In the genomic region with DNA sequence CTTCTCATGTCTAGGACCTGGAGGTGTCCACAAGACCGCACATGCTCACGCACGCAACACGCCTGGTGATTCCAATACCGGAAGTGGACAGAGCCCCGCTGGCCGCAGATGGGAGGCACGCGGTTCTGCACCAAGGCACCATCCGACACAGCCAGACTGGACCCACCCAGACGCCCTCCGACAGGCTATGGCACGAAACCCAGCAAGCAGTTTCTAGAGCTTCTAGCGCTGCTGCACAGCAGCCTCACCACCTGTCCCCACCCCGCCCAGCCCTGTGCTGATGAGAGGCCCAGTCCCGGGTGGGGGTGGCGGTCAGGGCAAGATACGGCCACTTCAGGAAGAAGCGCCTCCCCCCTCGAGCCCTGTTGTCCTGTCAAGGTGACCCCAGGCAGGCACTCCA, we compare ENCODE assay signal across 1 cellular context.
TF ChIP-seq lines count a peak whose summit lies in the region.

No MANE protein-coding gene starts in this region.

TF ChIP-seq in H1, 55 proteins besides CTCF, POLR2A, EP300 and RAD21:
- TF ChIP-seq CHD1 (IDR thresholded peaks at IDR 0.05; ENCODE audit: low read depth, low read length) (no peak), ASH2L (IDR thresholded peaks at IDR 0.05; ENCODE audit: low read length) (no peak), TAF7 (optimal IDR thresholded peaks at IDR 0.05; ENCODE audit: borderline replicate concordance, low read depth, low read length) (no peak), RXRA (IDR thresholded peaks at IDR 0.05; ENCODE audit: insufficient read depth, low read depth, low read length) (no peak), TAF1 (IDR thresholded peaks at IDR 0.05; ENCODE audit: low read depth, low read length) (no peak), GABPA (IDR thresholded peaks at IDR 0.05; ENCODE audit: borderline replicate concordance, insufficient read depth, low read length) (no peak), HDAC6 (IDR thresholded peaks at IDR 0.05; ENCODE audit: low read depth, low read length) (no peak), E2F6 (IDR thresholded peaks at IDR 0.05) (no peak)
